Comparison of ENCODE assay signal across 19 cellular contexts in genomic region chr3:140343709-140344417, GRCh38.
DNase-seq lines count a peak whose midpoint lies in the region; ATAC-seq, FAIRE-seq and TF ChIP-seq lines count a peak whose summit lies in the region.
"Had no signal": no experiment of that assay in that cellular context is flagged by ENCODE, and none has a peak within 500 bp of the region (broad histone marks: within the 10 kb centered on the region; RNA-seq: fewer than 3 reads in every experiment).

No MANE protein-coding gene starts in this region.

- H3K4me3 Mint-ChIP-seq in mesothelial cell of epicardium: no peak overlapping the region

- FAIRE-seq in bronchial epithelial cell (lab: Jason Lieb, UNC): no peak
- FAIRE-seq: GM12891, RCC 7860 had no signal

- H3K4me3 ChIP-seq in bronchial epithelial cell (ENCODE audit: low read depth, low read length): no peak overlapping the region
- H3K4me3 ChIP-seq: GM23248, SK-N-MC had no signal

- H3K27me3 ChIP-seq in bronchial epithelial cell (ENCODE audit: control insufficient read depth, insufficient read depth, low read length): no peaks in the 10 kb centered on the region

- peak overlapping the region; percentile 27 for H3K27ac Mint-ChIP-seq in mesothelial cell of epicardium

- peaks cover 19% of the 10 kb centered on the region for H3K4me1 Mint-ChIP-seq in mesothelial cell of epicardium

- ATAC-seq in HG02870 (IDR thresholded peaks at IDR 0.05; ENCODE audit: unreplicated experiment): no peak
- ATAC-seq: HCT116 had no signal

- H3K36me3 Mint-ChIP-seq in mesothelial cell of epicardium: no peaks in the 10 kb centered on the region

- H3K9me3 Mint-ChIP-seq in mesothelial cell of epicardium: peaks cover 6% of the 10 kb centered on the region

- H3K36me3 ChIP-seq in bronchial epithelial cell (ENCODE audit: control insufficient read depth, insufficient read depth, low read length): no peaks in the 10 kb centered on the region

- no peaks in the 10 kb centered on the region for H3K27me3 Mint-ChIP-seq in mesothelial cell of epicardium (ENCODE audit: low read depth)

- peak; percentile 19 for DNase-seq in Daoy (ENCODE audit: low read depth)
- DNase-seq in NCI-H1694 (lab: John Stamatoyannopoulos, UW): peak; percentile 62
- DNase-seq in bronchial epithelial cell (ENCODE audit: low read depth): peak; percentile 16
- DNase-seq in mesothelial cell of epicardium (ENCODE audit: low spot score in 2 of 2, unreplicated experiment in 2 of 2): no peak
- no peak for DNase-seq in foreskin melanocyte
- no peak for DNase-seq in NCI-H1092 treated with DMSO at 0.1 percent for 48 hours (lab: John Stamatoyannopoulos, UW)
- DNase-seq: ACHN, AML-193, GM23248, Kasumi-1, MM.1S, NCI-H1092, NCI-H2107, SHP77 had no signal

- TF ChIP-seq CTCF in bronchial epithelial cell (IDR thresholded peaks at IDR 0.05; ENCODE audit: insufficient read depth, low read length, severe bottlenecking) (no peak), mesothelial cell of epicardium (IDR thresholded peaks at IDR 0.05; ENCODE audit: unreplicated experiment) (no peak)

Comparison
In these comparisons a context has a peak if more than half of its experiments do, and no peak if none do; other contexts are left out.
1. DNase-seq: peak in Daoy (single experiment), NCI-H1694 (single experiment) and bronchial epithelial cell (single experiment); none in mesothelial cell of epicardium (0 of 2), foreskin melanocyte (single experiment) and NCI-H1092 treated with DMSO at 0.1 percent for 48 hours (single experiment).